Comparison of ENCODE assay signal across 9 cellular contexts in genomic region chr1:226776975-226777374, GRCh38.
"Had no signal": no experiment of that assay in that cellular context is flagged by ENCODE, and none has a peak within 500 bp of the region (broad histone marks: within the 10 kb centered on the region; RNA-seq: fewer than 3 reads in every experiment).

No MANE protein-coding gene starts in this region.

- H3K4me3 Mint-ChIP-seq: GM23338 had no signal

- H3K36me3 ChIP-seq: HAP-1 had no signal

- DNase-seq: IMR-90, KG1 had no signal

- ATAC-seq: GM23338, HCT116, K562 had no signal

- H3K4me3 ChIP-seq: GM23338, HAP-1, K562 had no signal

- H3K27ac Mint-ChIP-seq: GM23338 had no signal

- H3K9me3 ChIP-seq: HAP-1 had no signal

- H3K4me1 Mint-ChIP-seq: GM23338 had no signal

- FAIRE-seq: H1, H54, HTR-8/SVneo, K562 had no signal

- H3K9me3 Mint-ChIP-seq: GM23338 had no signal
